1 cellular context compared by ENCODE assay signal in the genomic region with DNA sequence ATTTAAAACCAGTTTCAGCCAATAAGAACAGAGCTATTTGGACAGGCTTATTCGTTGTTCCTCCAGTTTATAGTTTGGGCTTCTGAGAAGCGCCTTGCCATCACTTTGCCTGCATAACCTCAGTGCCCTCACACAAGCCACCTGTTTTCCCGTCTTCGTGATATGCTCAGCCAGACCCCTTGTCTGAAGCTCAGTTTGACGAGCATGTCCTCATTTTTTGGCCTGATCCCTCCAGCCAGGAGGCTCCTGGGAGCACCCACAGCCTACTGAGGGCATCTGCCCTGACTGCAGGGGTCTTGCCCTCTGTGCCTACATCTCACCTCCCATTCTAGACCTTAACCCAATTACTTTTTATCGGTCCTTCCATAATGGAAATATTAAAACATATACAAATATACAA.
TF ChIP-seq lines count a peak whose summit lies in the region.

No MANE protein-coding gene starts in this region.

TF ChIP-seq in GM23338, 12 proteins besides CTCF, POLR2A, EP300 and RAD21:
- TF ChIP-seq EZH2 (IDR thresholded peaks at IDR 0.05; ENCODE audit: low read depth, unreplicated experiment) (no peak), POLR2AphosphoS5 (IDR thresholded peaks at IDR 0.05; ENCODE audit: low read depth) (no peak), CREB1 (CRISPR knock-in tag; IDR thresholded peaks at IDR 0.05; ENCODE audit: low read depth) (no peak), NANOG (IDR thresholded peaks at IDR 0.05; ENCODE audit: borderline replicate concordance) (no peak), ZNF462 (CRISPR knock-in tag; IDR thresholded peaks at IDR 0.05) (no peak), JUNB (IDR thresholded peaks at IDR 0.05; ENCODE audit: unreplicated experiment) (no peak), EZH2phosphoT487 (IDR thresholded peaks at IDR 0.05; ENCODE audit: unreplicated experiment) (no peak), ETS1 (IDR thresholded peaks at IDR 0.05) (no peak), REST (IDR thresholded peaks at IDR 0.05; ENCODE audit: unreplicated experiment) (no peak), ZNF331 (CRISPR knock-in tag; IDR thresholded peaks at IDR 0.05; ENCODE audit: low read depth) (no peak), STAT1 (IDR thresholded peaks at IDR 0.05; ENCODE audit: unreplicated experiment) (no peak), ZNF114 (CRISPR knock-in tag; IDR thresholded peaks at IDR 0.05) (no peak)
